In genomic region chr12:60335765-60336164, GRCh38 we compare ENCODE assay signal across 14 cellular contexts.
DNase-seq lines count a peak whose midpoint lies in the region; TF ChIP-seq lines count a peak whose summit lies in the region.
"Had no signal": no experiment of that assay in that cellular context is flagged by ENCODE, and none has a peak within 500 bp of the region (broad histone marks: within the 10 kb centered on the region; RNA-seq: fewer than 3 reads in every experiment).

No MANE protein-coding gene starts in this region.

- H2AK5ac ChIP-seq in mesenchymal stem cell (ENCODE audit: low read length, severe bottlenecking): no peak overlapping the region
- no peak overlapping the region for H2AK5ac ChIP-seq in neuronal stem cell (ENCODE audit: low read depth, low read length)

- H3K4me3 ChIP-seq in choroid plexus epithelial cell (ENCODE audit: low read depth, low read length) (no peak overlapping the region), mesenchymal stem cell (ENCODE audit: insufficient read depth in 1 of 2, low read depth in 1 of 2, low read length in 2 of 2) (no peak overlapping the region), neuronal stem cell (ENCODE audit: low read length in 2 of 2) (no peak overlapping the region)
- H3K4me3 ChIP-seq: GM12878 had no signal

- no peak overlapping the region for H3K18ac ChIP-seq in mesenchymal stem cell (ENCODE audit: low read depth in 1 of 2, low read length in 2 of 2)
- no peak overlapping the region for H3K18ac ChIP-seq in neuronal stem cell (ENCODE audit: low read length)

- no peak overlapping the region for H3K9ac ChIP-seq in mesenchymal stem cell (ENCODE audit: low read length)
- no peak overlapping the region for H3K9ac ChIP-seq in neuronal stem cell (ENCODE audit: low read depth, low read length, poor library complexity)

- no peaks in the 10 kb centered on the region for H3K79me1 ChIP-seq in mesenchymal stem cell (replicated peaks; ENCODE audit: low read length, poor library complexity, severe bottlenecking)
- no peaks in the 10 kb centered on the region for H3K79me1 ChIP-seq in neuronal stem cell (ENCODE audit: low read depth, low read length)

- H2BK120ac ChIP-seq in mesenchymal stem cell (ENCODE audit: low read depth, low read length): no peak overlapping the region
- no peak overlapping the region for H2BK120ac ChIP-seq in neuronal stem cell (ENCODE audit: low read depth, low read length)

- no peak overlapping the region for H3K4ac ChIP-seq in mesenchymal stem cell (ENCODE audit: low read depth in 1 of 2, low read length in 2 of 2)
- no peak overlapping the region for H3K4ac ChIP-seq in neuronal stem cell (ENCODE audit: low read length)

- H4K91ac ChIP-seq in mesenchymal stem cell (ENCODE audit: low read length) (no peak overlapping the region), neuronal stem cell (ENCODE audit: low read depth, low read length, poor library complexity) (no peak overlapping the region)

- H3K9me3 ChIP-seq in mesenchymal stem cell (ENCODE audit: control insufficient read depth, low read length) (no peaks in the 10 kb centered on the region), neuronal stem cell (replicated peaks in 1 of 2; ENCODE audit: control insufficient read depth in 2 of 2, insufficient read depth in 1 of 2, low read depth in 1 of 2, low read length in 2 of 2) (no peaks in the 10 kb centered on the region)

- no peak overlapping the region for H4K8ac ChIP-seq in mesenchymal stem cell (ENCODE audit: low read length)
- no peak overlapping the region for H4K8ac ChIP-seq in neuronal stem cell (ENCODE audit: low read depth, low read length)

- H3K27ac ChIP-seq in mesenchymal stem cell (ENCODE audit: low read length, poor library complexity, severe bottlenecking) (peak overlapping the region; percentile 84), neuronal stem cell (replicated peaks; ENCODE audit: low read length) (no peak overlapping the region)

- H2AFZ ChIP-seq in mesenchymal stem cell (ENCODE audit: low read depth, low read length) (no peak overlapping the region), neuronal stem cell (ENCODE audit: low read length) (no peak overlapping the region)

- H3K4me1 ChIP-seq in mesenchymal stem cell (ENCODE audit: control insufficient read depth, insufficient read depth, low read depth, low read length): no peaks in the 10 kb centered on the region
- no peaks in the 10 kb centered on the region for H3K4me1 ChIP-seq in neuronal stem cell (ENCODE audit: control insufficient read depth in 2 of 2, insufficient read depth in 1 of 2, low read depth in 1 of 2, low read length in 2 of 2)

- DNase-seq in DMS53 (lab: John Stamatoyannopoulos, UW) (peak; percentile 86), LoVo (ENCODE audit: low spot score) (peak; percentile 15), choroid plexus epithelial cell (ENCODE audit: low read depth) (peak; percentile 77), mesenchymal stem cell (peak; percentile 69), cortex of kidney (lab: John Stamatoyannopoulos, UW) (no peak), neuronal stem cell (ENCODE audit: low spot score) (no peak), SIG-M5 treated with dmso at 0.1 percent for 504 hours (lab: John Stamatoyannopoulos, UW; ENCODE audit: unreplicated experiment) (no peak), NCI-H524 (lab: John Stamatoyannopoulos, UW) (no peak)
- DNase-seq: activated CD4-positive, CD25-positive, alpha-beta regulatory T cell treated with anti-CD3 and anti-CD28 coated beads, Interleukin-2, amount 50 U/mL, for 72 hours; activated T-cell treated with anti-CD3 and anti-CD28 coated beads, Interleukin-2, amount 50 U/mL, for 48 hours; aorta; GOT3; naive B cell had no signal

- H3K23ac ChIP-seq in mesenchymal stem cell (ENCODE audit: low read length in 2 of 2): no peak overlapping the region
- H3K23ac ChIP-seq in neuronal stem cell (ENCODE audit: low read depth, low read length, poor library complexity): no peak overlapping the region

- H3K14ac ChIP-seq in mesenchymal stem cell (ENCODE audit: low read length in 2 of 2) (no peak overlapping the region), neuronal stem cell (ENCODE audit: low read length) (no peak overlapping the region)

- TF ChIP-seq CTCF in choroid plexus epithelial cell (conservative IDR thresholded peaks at IDR 0.05; ENCODE audit: low read depth, low read length): no peak

- no peak overlapping the region for H2BK15ac ChIP-seq in mesenchymal stem cell (ENCODE audit: low read depth, poor library complexity, severe bottlenecking)
- H2BK15ac ChIP-seq in neuronal stem cell (ENCODE audit: low read length): no peak overlapping the region

- no peak overlapping the region for H3K4me2 ChIP-seq in mesenchymal stem cell (ENCODE audit: low read length, poor library complexity, severe bottlenecking)
- H3K4me2 ChIP-seq in neuronal stem cell (ENCODE audit: insufficient read depth, low read length, poor library complexity, severe bottlenecking): no peak overlapping the region

- H2BK12ac ChIP-seq in mesenchymal stem cell (ENCODE audit: low read length in 2 of 2) (no peak overlapping the region), neuronal stem cell (ENCODE audit: low read length) (no peak overlapping the region)

- H3K27me3 ChIP-seq in mesenchymal stem cell (ENCODE audit: control insufficient read depth in 1 of 2, insufficient read depth in 1 of 2, low read length in 2 of 2) (no peaks in the 10 kb centered on the region), neuronal stem cell (ENCODE audit: control insufficient read depth in 3 of 3, insufficient read depth in 3 of 3, low read depth in 1 of 3, low read length in 3 of 3) (no peaks in the 10 kb centered on the region)

- H3K36me3 ChIP-seq in mesenchymal stem cell (ENCODE audit: control insufficient read depth in 1 of 2, insufficient read depth in 2 of 2, low read depth in 1 of 2, low read length in 2 of 2) (no peaks in the 10 kb centered on the region), neuronal stem cell (replicated peaks in 1 of 2; ENCODE audit: control insufficient read depth in 2 of 2, insufficient read depth in 2 of 2, low read length in 2 of 2) (no peaks in the 10 kb centered on the region)

- no peak overlapping the region for H2BK5ac ChIP-seq in mesenchymal stem cell (ENCODE audit: low read depth, low read length, poor library complexity, severe bottlenecking)
- H2BK5ac ChIP-seq in neuronal stem cell (ENCODE audit: low read length): no peak overlapping the region

Comparison
In these comparisons a context has a peak if more than half of its experiments do, and no peak if none do; other contexts are left out.
1. DNase-seq: peak in DMS53 (single experiment), LoVo (single experiment), choroid plexus epithelial cell (single experiment) and mesenchymal stem cell (single experiment); none in cortex of kidney (single experiment), neuronal stem cell (single experiment), SIG-M5 treated with dmso at 0.1 percent for 504 hours (single experiment) and NCI-H524 (0 of 2).